In genomic region chr15:94246016-94246415, GRCh38 we compare ENCODE assay signal across 15 cellular contexts.
"Had no signal": no experiment of that assay in that cellular context is flagged by ENCODE, and none has a peak within 500 bp of the region (broad histone marks: within the 10 kb centered on the region; RNA-seq: fewer than 3 reads in every experiment).

No MANE protein-coding gene starts in this region.

- H3K36me3 Mint-ChIP-seq: neural progenitor cell had no signal

- H3K4me2 ChIP-seq: neural progenitor cell had no signal

- H3K27ac Mint-ChIP-seq: activated naive CD4-positive, alpha-beta T cell treated with anti-CD3 and anti-CD28 coated beads, Interleukin-2, amount 10 ng/mL, durations not matched to agents 7 days and 5 days; activated T-helper 17 cell treated with anti-CD3 and anti-CD28 coated beads, Interleukin-2, amount 50 U/mL, for 72 hours; neural progenitor cell had no signal

- H3K4me1 Mint-ChIP-seq: activated naive CD4-positive, alpha-beta T cell treated with anti-CD3 and anti-CD28 coated beads, Interleukin-2, amount 10 ng/mL, durations not matched to agents 7 days and 5 days; neural progenitor cell had no signal

- H2AFZ ChIP-seq: neural progenitor cell had no signal

- ATAC-seq: activated T-helper 17 cell treated with anti-CD3 and anti-CD28 coated beads, Interleukin-2, amount 50 U/mL, for 72 hours; gastrocnemius medialis; heart right ventricle had no signal

- H3K36me3 ChIP-seq: adrenal gland, gastrocnemius medialis, heart right ventricle, neural progenitor cell had no signal

- H3K9me3 ChIP-seq: adrenal gland, gastrocnemius medialis, heart right ventricle had no signal

- H3K27me3 ChIP-seq: adrenal gland, gastrocnemius medialis, neural progenitor cell had no signal

- H3K9ac ChIP-seq: neural progenitor cell had no signal

- H3K27ac ChIP-seq: adrenal gland, coronary artery, gastrocnemius medialis, heart right ventricle, neural progenitor cell, skin epidermis had no signal

- H3K4me3 Mint-ChIP-seq: activated naive CD4-positive, alpha-beta T cell treated with anti-CD3 and anti-CD28 coated beads, Interleukin-2, amount 10 ng/mL, durations not matched to agents 7 days and 5 days; activated T-helper 17 cell treated with anti-CD3 and anti-CD28 coated beads, Interleukin-2, amount 50 U/mL, for 72 hours; neural progenitor cell had no signal

- DNase-seq: activated CD4-positive, alpha-beta T cell treated with anti-CD3 and anti-CD28 coated beads for 48 hours; activated CD8-positive, alpha-beta memory T cell treated with anti-CD3 and anti-CD28 coated beads for 24 hours; activated naive CD4-positive, alpha-beta T cell treated with anti-CD3 and anti-CD28 coated beads, Interleukin-2, amount 10 ng/mL, durations not matched to agents 7 days and 5 days; adrenal gland; caudate nucleus; effector CD4-positive, alpha-beta T cell; gastrocnemius medialis; heart right ventricle; islet precursor cell; retina; T-helper 9 cell had no signal

- H3K4me3 ChIP-seq: adrenal gland, coronary artery, gastrocnemius medialis, heart right ventricle, neural progenitor cell, skin epidermis had no signal

- H3K27me3 Mint-ChIP-seq: activated naive CD4-positive, alpha-beta T cell treated with anti-CD3 and anti-CD28 coated beads, Interleukin-2, amount 10 ng/mL, durations not matched to agents 7 days and 5 days; activated T-helper 17 cell treated with anti-CD3 and anti-CD28 coated beads, Interleukin-2, amount 50 U/mL, for 72 hours had no signal

- H3K4me1 ChIP-seq: adrenal gland, gastrocnemius medialis, neural progenitor cell had no signal

- H3K9me3 Mint-ChIP-seq: activated naive CD4-positive, alpha-beta T cell treated with anti-CD3 and anti-CD28 coated beads, Interleukin-2, amount 10 ng/mL, durations not matched to agents 7 days and 5 days; activated T-helper 17 cell treated with anti-CD3 and anti-CD28 coated beads, Interleukin-2, amount 50 U/mL, for 72 hours; neural progenitor cell had no signal
